In genomic region chr10:35126530-35127288, GRCh38 we compare ENCODE assay signal across 8 cellular contexts. TPM values are rescaled to one million over a fixed set of nuclear protein-coding genes. Genes with fewer than 3 reads are reported as not detected.
DNase-seq lines count a peak whose midpoint lies in the region; ATAC-seq and TF ChIP-seq lines count a peak whose summit lies in the region.

CREM (plus strand) TSS chr10:35126846; CDS start chr10:35137836, 10,990 bp downstream.

- peak in 2 of 3 experiments; percentile 85 for TF ChIP-seq CTCF in vagina (IDR thresholded peaks at IDR 0.05)

- H3K27me3 ChIP-seq in right cardiac atrium (ENCODE audit: control insufficient read depth, insufficient read depth) = no peaks in the 10 kb centered on the region
- H3K27me3 ChIP-seq in vagina = no peaks in the 10 kb centered on the region

- peaks cover 3% of the 10 kb centered on the region for H3K4me1 ChIP-seq in right cardiac atrium (ENCODE audit: control insufficient read depth, insufficient read depth, low read length)
- peaks cover 45% of the 10 kb centered on the region for H3K4me1 ChIP-seq in vagina

- ATAC-seq in GM18499 (IDR thresholded peaks at IDR 0.05; ENCODE audit: insufficient read depth, unreplicated experiment) = peak; percentile 49
- ATAC-seq in HG02943 (IDR thresholded peaks at IDR 0.05; ENCODE audit: low read depth, unreplicated experiment) = peak; percentile 77
- peak; percentile 98 for ATAC-seq in right cardiac atrium

- H3K27ac ChIP-seq in right cardiac atrium (ENCODE audit: low read length) (peak within 1 kb of the TSS; percentile 99), vagina (peak within 1 kb of the TSS; percentile 100)

- peak; percentile 57 to 99 for TF ChIP-seq POLR2A in vagina (IDR thresholded peaks at IDR 0.05)

- H3K36me3 ChIP-seq in vagina = no peaks in the 10 kb centered on the region

- WGBS in right cardiac atrium = 1% methylated on average over 80 of the region's 80 CpGs

- H3K9me3 ChIP-seq in right cardiac atrium (ENCODE audit: control insufficient read depth, low read length) (no peaks in the 10 kb centered on the region), vagina (no peaks in the 10 kb centered on the region)

- peak within 1 kb of the TSS; percentile 93 for H3K4me3 ChIP-seq in right cardiac atrium (ENCODE audit: low read length)
- H3K4me3 ChIP-seq in vagina = peak within 1 kb of the TSS; percentile 84 to 97

- DNase-seq in NCI-H187 (lab: John Stamatoyannopoulos, UW) = peak; percentile 59 to 96
- DNase-seq in T-helper 2 cell = peak; percentile 99 to 100 (median 99)
- DNase-seq in anterior cingulate cortex (lab: John Stamatoyannopoulos, UW) = peak; percentile 67 to 98 (median 96)
- peak; percentile 99 for DNase-seq in right cardiac atrium
- DNase-seq in putamen (ENCODE audit: low spot score) = peak; percentile 96
- DNase-seq in vagina (ENCODE audit: extremely low spot score in 2 of 2) = peak; percentile 98 to 99

- intact Hi-C loops in right cardiac atrium (cut with DNase I) (loop anchor here in 3 of 4 donors (5.0 to 10.0 kb wide), 2 partner anchors 71 to 208 kb away; partner anchors contain the start of gene CCNY (in 1 of the 3)), vagina (cut with DNase I) (loop anchor here (10.0 kb wide), 1 partner anchor 208 kb away; the partner anchor contains the start of gene CCNY)

RNA-seq across cellular contexts. Expression of gene CREM, which starts in this region (rescaled TPM):
- total RNA-seq in right cardiac atrium = 10 to 100 TPM; 31.9 to 39.9 (median 37.8) TPM
- polyA plus RNA-seq in right cardiac atrium = 41.0 TPM
- 32.9 TPM for total RNA-seq in vagina

Comparison
In these comparisons a context has a peak if more than half of its experiments do, and no peak if none do; other contexts are left out.
1. Peak in every context shown above with its lines: DNase-seq, ATAC-seq, H3K4me3 ChIP-seq and H3K27ac ChIP-seq.